Comparison of ENCODE assay signal across 8 cellular contexts in the genomic region with DNA sequence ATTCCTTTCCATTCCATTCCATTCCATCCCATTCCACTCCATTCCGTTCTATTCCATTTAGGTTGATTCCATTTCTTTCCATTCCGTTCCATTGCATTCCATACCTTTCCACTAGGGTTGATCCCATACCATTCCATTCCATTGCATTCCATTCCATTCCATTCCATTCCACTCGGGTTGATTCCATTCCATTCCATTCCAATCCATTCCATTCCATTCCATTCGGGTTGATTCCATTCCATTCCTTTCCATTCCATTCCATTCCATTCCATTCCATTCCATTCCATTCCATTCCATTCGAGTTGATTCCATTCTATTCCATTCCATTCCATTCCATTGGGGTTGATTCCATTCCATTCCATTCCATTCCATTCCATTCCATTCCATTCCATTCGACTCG.
DNase-seq lines count a peak whose midpoint lies in the region; ATAC-seq, FAIRE-seq and TF ChIP-seq lines count a peak whose summit lies in the region.
"Not testable (repeated sequence)": the region's sequence is repeated elsewhere in the genome, so short reads cannot be mapped to it uniquely, and the experiment has no call there.

No MANE protein-coding gene starts in this region.

- peaks cover 41% of the 10 kb centered on the region for H3K9me3 Mint-ChIP-seq in CD4-positive, alpha-beta T cell

- TF ChIP-seq POLR2A in gastroesophageal sphincter (IDR thresholded peaks at IDR 0.05) = not testable (repeated sequence)

- not testable (repeated sequence) for H3K27ac Mint-ChIP-seq in CD4-positive, alpha-beta T cell; T-helper 17 cell

- not testable (repeated sequence) for H3K27ac ChIP-seq in CD4-positive, alpha-beta T cell (ENCODE audit: low read depth, low read length); gastroesophageal sphincter; pancreas

- H3K27me3 Mint-ChIP-seq in CD4-positive, alpha-beta T cell; T-helper 17 cell: not testable (repeated sequence)

- H3K4me3 ChIP-seq in gastroesophageal sphincter, pancreas: not testable (repeated sequence)

- peak; percentile 32 for ATAC-seq in CD4-positive, alpha-beta T cell (ENCODE audit: poor library complexity)
- ATAC-seq in GM19035 (IDR thresholded peaks at IDR 0.05; ENCODE audit: unreplicated experiment) = peak; percentile 53
- peak; percentile 50 for ATAC-seq in GM21529 (IDR thresholded peaks at IDR 0.05; ENCODE audit: unreplicated experiment)
- ATAC-seq in HG02885 (IDR thresholded peaks at IDR 0.05; ENCODE audit: poor library complexity, unreplicated experiment) = peak; percentile 57
- ATAC-seq in HG03354 (IDR thresholded peaks at IDR 0.05; ENCODE audit: poor library complexity, severe bottlenecking, unreplicated experiment) = peak; percentile 65
- peak; percentile 51 for ATAC-seq in T-helper 17 cell
- peak; percentile 65 for ATAC-seq in gastroesophageal sphincter
- peak; percentile 56 to 72 (median 64) for ATAC-seq in pancreas

- intact Hi-C loops in CD4-positive, alpha-beta T cell (cut with DNase I, micrococcal nuclease); pancreas (cut with DNase I): not testable (repeated sequence)

- CTCF ChIA-PET in CD4-positive, alpha-beta T cell (lab: Charles Lee) = not testable (repeated sequence)

- not testable (repeated sequence) for DNase-seq in CD4-positive, alpha-beta T cell; T-helper 17 cell; pancreas

- not testable (repeated sequence) for H3K4me1 Mint-ChIP-seq in CD4-positive, alpha-beta T cell (ENCODE audit: low read depth); T-helper 17 cell

- not testable (repeated sequence) for FAIRE-seq in pancreas (lab: Jason Lieb, UNC)

- not testable (repeated sequence) for H3K4me1 ChIP-seq in gastroesophageal sphincter, pancreas

- H3K4me3 Mint-ChIP-seq in CD4-positive, alpha-beta T cell; T-helper 17 cell: not testable (repeated sequence)

- not testable (repeated sequence) for TF ChIP-seq CTCF in CD4-positive, alpha-beta T cell (IDR thresholded peaks at IDR 0.05); gastroesophageal sphincter (IDR thresholded peaks at IDR 0.05); pancreas (IDR thresholded peaks at IDR 0.05)

- WGBS in gastroesophageal sphincter (ENCODE audit: low coverage in 1 of 2), 2 donors = 60 to 63% methylated on average over 6 to 7 of the region's 7 CpGs
- WGBS in pancreas, 2 donors = 48 to 58% methylated on average over 7 of the region's 7 CpGs

- H3K36me3 Mint-ChIP-seq in CD4-positive, alpha-beta T cell (ENCODE audit: low read depth) = peaks cover 44% of the 10 kb centered on the region
- peaks cover 12% of the 10 kb centered on the region for H3K36me3 Mint-ChIP-seq in T-helper 17 cell (ENCODE audit: low read depth)

- POLR2A ChIA-PET in CD4-positive, alpha-beta T cell (lab: Charles Lee) = not testable (repeated sequence)

- H3K9me3 ChIP-seq in CD4-positive, alpha-beta T cell (ENCODE audit: control insufficient read depth, low read length) = peaks cover 65% of the 10 kb centered on the region
- H3K9me3 ChIP-seq in T-helper 17 cell (ENCODE audit: control insufficient read depth, low read length, poor library complexity, severe bottlenecking) (peaks cover 62% of the 10 kb centered on the region), gastroesophageal sphincter (peaks cover 0 to 46% (median 0%) of the 10 kb centered on the region in 3 donors)
- not testable (repeated sequence) for H3K9me3 ChIP-seq in pancreas

- not testable (repeated sequence) for TF ChIP-seq EP300 in gastroesophageal sphincter (IDR thresholded peaks at IDR 0.05)

- H3K27me3 ChIP-seq in CD4-positive, alpha-beta T cell (ENCODE audit: control insufficient read depth, insufficient read depth, low read length); gastroesophageal sphincter; pancreas: not testable (repeated sequence)

- H3K36me3 ChIP-seq in gastroesophageal sphincter, pancreas: not testable (repeated sequence)
